In genomic region chr4:182960228-182960627, GRCh38 we compare ENCODE assay signal across 2 cellular contexts.
TF ChIP-seq lines count a peak whose summit lies in the region.

No MANE protein-coding gene starts in this region.

TF ChIP-seq in IMR-90, 13 proteins besides CTCF, POLR2A, EP300 and RAD21:
- TF ChIP-seq RCOR1 (IDR thresholded peaks at IDR 0.05; ENCODE audit: insufficient replicate concordance, low read length) (no peak), FOS (IDR thresholded peaks at IDR 0.05; ENCODE audit: low read depth, low read length) (no peak), ELK1 (IDR thresholded peaks at IDR 0.05; ENCODE audit: borderline replicate concordance, low read depth, low read length) (no peak), SMC3 (IDR thresholded peaks at IDR 0.05; ENCODE audit: low read depth, low read length) (no peak), MAZ (IDR thresholded peaks at IDR 0.05; ENCODE audit: borderline replicate concordance, low read depth, low read length) (no peak), MAFK (IDR thresholded peaks at IDR 0.05; ENCODE audit: low read depth, low read length) (no peak), MXI1 (IDR thresholded peaks at IDR 0.05; ENCODE audit: borderline replicate concordance, low read depth, low read length) (no peak), BHLHE40 (IDR thresholded peaks at IDR 0.05; ENCODE audit: low read depth, low read length) (no peak), USF2 (IDR thresholded peaks at IDR 0.05; ENCODE audit: low read depth, low read length) (no peak), RFX5 (IDR thresholded peaks at IDR 0.05; ENCODE audit: low read depth, low read length) (no peak), CEBPB (IDR thresholded peaks at IDR 0.05; ENCODE audit: low read depth, low read length) (no peak), NFE2L2 (IDR thresholded peaks at IDR 0.05; ENCODE audit: low read depth, low read length) (no peak), CHD1 (IDR thresholded peaks at IDR 0.05; ENCODE audit: low read depth, low read length) (no peak)
TF ChIP-seq in IMR-90: peak in this region for 0.

TF ChIP-seq in K562, 482 proteins besides CTCF, POLR2A, EP300 and RAD21:
- TF ChIP-seq CXXC5 (CRISPR knock-in tag; IDR thresholded peaks at IDR 0.05) (no peak), ZNF395 (CRISPR knock-in tag; IDR thresholded peaks at IDR 0.05) (no peak), ZNF79 (CRISPR knock-in tag; IDR thresholded peaks at IDR 0.05; ENCODE audit: low read depth) (no peak), MYNN (IDR thresholded peaks at IDR 0.05) (peak; percentile 72; the same call in 1 of the 2 replicates), MYNN (CRISPR knock-in tag; IDR thresholded peaks at IDR 0.05) (no peak), EGR1 (conservative IDR thresholded peaks at IDR 0.05) (no peak), NUFIP1 (IDR thresholded peaks at IDR 0.05; ENCODE audit: partially characterized antibody) (no peak), PBX2 (CRISPR knock-in tag; IDR thresholded peaks at IDR 0.05; ENCODE audit: low read depth) (no peak), PBX2 (tag; conservative IDR thresholded peaks at IDR 0.05; ENCODE audit: low read depth) (no peak), FOXK1 (CRISPR knock-in tag; IDR thresholded peaks at IDR 0.05; ENCODE audit: borderline replicate concordance) (no peak), ZBTB2 (IDR thresholded peaks at IDR 0.05) (no peak), ZC3H11A (IDR thresholded peaks at IDR 0.05; ENCODE audit: low read depth, low read length) (no peak), TCF7 (IDR thresholded peaks at IDR 0.05; ENCODE audit: borderline replicate concordance) (no peak), U2AF2 (optimal IDR thresholded peaks at IDR 0.05; ENCODE audit: low read depth, low read length) (no peak), RBM15 (IDR thresholded peaks at IDR 0.05; ENCODE audit: insufficient read depth, low read length) (no peak), ZNF324 (CRISPR knock-in tag; IDR thresholded peaks at IDR 0.05) (no peak), KDM2B (CRISPR knock-in tag; IDR thresholded peaks at IDR 0.05) (no peak), ZNF766 (CRISPR knock-in tag; conservative IDR thresholded peaks at IDR 0.05) (no peak), RUNX1 (IDR thresholded peaks at IDR 0.05; ENCODE audit: low read depth) (no peak), ZNF518B (CRISPR knock-in tag; IDR thresholded peaks at IDR 0.05) (no peak), ZNF785 (CRISPR knock-in tag; IDR thresholded peaks at IDR 0.05) (no peak), TCFL5 (CRISPR knock-in tag; conservative IDR thresholded peaks at IDR 0.05) (no peak), MTA2 (IDR thresholded peaks at IDR 0.05; ENCODE audit: low read depth) (no peak), ZBTB43 (CRISPR knock-in tag; IDR thresholded peaks at IDR 0.05) (peak; percentile 100), CC2D1A (IDR thresholded peaks at IDR 0.05) (0 out of 2 replicates have a peak, but pooled peaks have one; percentile 13), TOE1 (IDR thresholded peaks at IDR 0.05; ENCODE audit: borderline replicate concordance) (0 out of 2 replicates have a peak, but pooled peaks have one; percentile 30), TOE1 (CRISPR knock-in tag; IDR thresholded peaks at IDR 0.05; ENCODE audit: borderline replicate concordance, low read depth) (no peak), ZZZ3 (IDR thresholded peaks at IDR 0.05) (no peak)
